ENCODE assay signal across 31 cellular contexts in genomic region chr12:120996133-120996746, GRCh38. TPM values are rescaled to one million over a fixed set of nuclear protein-coding genes. Genes with fewer than 3 reads are reported as not detected.
"Had no signal": no experiment of that assay in that cellular context is flagged by ENCODE, and none has a peak within 500 bp of the region (broad histone marks: within the 10 kb centered on the region; RNA-seq: fewer than 3 reads in every experiment).

No MANE protein-coding gene starts in this region.

- DNase-seq: cerebellar nuclear complex; cortex of kidney; effector CD4-positive, alpha-beta T cell; foreskin fibroblast; gastrocnemius medialis; head of caudate nucleus; kidney; mesendoderm; naive thymus-derived CD8-positive, alpha-beta T cell; nephron progenitor cell; occipital lobe; stimulated activated CD4-positive, alpha-beta T cell treated with anti-CD3 and anti-CD28 coated beads, Interleukin-2, amount 100 ng/mL, for 24 hours; stimulated activated CD4-positive, alpha-beta T cell treated with anti-CD3 and anti-CD28 coated beads, Interleukin-4, amount 100 ng/mL, for 24 hours; stimulated activated naive CD4-positive, alpha-beta T cell treated with Interleukin-2 at 50 U/mL for 16 hours; stomach; testis; tibial artery had no signal

- H3K36me3 ChIP-seq: gastrocnemius medialis had no signal

- H3K9me3 ChIP-seq: gastrocnemius medialis, stomach, testis, tibial artery had no signal

- H2AFZ ChIP-seq: parathyroid adenoma had no signal

- H3K27ac Mint-ChIP-seq: progenitor cell of endocrine pancreas; stimulated activated effector memory CD8-positive, alpha-beta T cell treated with anti-CD3 and anti-CD28 coated beads, Interleukin-12 subunit alpha, Interleukin-12 subunit beta, amount 100 ng/mL, for 72 hours; type B pancreatic cell had no signal

- H3K4me3 Mint-ChIP-seq: naive thymus-derived CD8-positive, alpha-beta T cell; nephron progenitor cell; stimulated activated effector memory CD8-positive, alpha-beta T cell treated with anti-CD3 and anti-CD28 coated beads, Interleukin-12 subunit alpha, Interleukin-12 subunit beta, amount 100 ng/mL, for 72 hours; type B pancreatic cell had no signal

- H3K36me3 Mint-ChIP-seq: stimulated activated effector memory CD8-positive, alpha-beta T cell treated with anti-CD3 and anti-CD28 coated beads, Interleukin-12 subunit alpha, Interleukin-12 subunit beta, amount 100 ng/mL, for 72 hours; type B pancreatic cell had no signal

- H3K27ac ChIP-seq: epithelial cell of prostate, gastrocnemius medialis, parathyroid adenoma, stomach, testis, tibial artery had no signal

- H3K9ac ChIP-seq: parathyroid adenoma had no signal

- H3K4me1 Mint-ChIP-seq: stimulated activated effector memory CD8-positive, alpha-beta T cell treated with anti-CD3 and anti-CD28 coated beads, Interleukin-12 subunit alpha, Interleukin-12 subunit beta, amount 100 ng/mL, for 72 hours had no signal

- H3K27me3 ChIP-seq: stomach, testis had no signal

- H3K4me1 ChIP-seq: gastrocnemius medialis, parathyroid adenoma, testis had no signal

- H3K27me3 Mint-ChIP-seq: progenitor cell of endocrine pancreas had no signal

- H3K4me3 ChIP-seq: gastrocnemius medialis, smooth muscle cell, stomach, testis, tibial artery had no signal

- H3K9me3 Mint-ChIP-seq: nephron progenitor cell, type B pancreatic cell had no signal

- H3K4me2 ChIP-seq: smooth muscle cell had no signal

RNA-seq across cellular contexts. Expression of gene HNF1A, which starts 17.9 kb away (rescaled TPM):
- total RNA-seq: dermis microvascular lymphatic vessel endothelial cell; esophagus mucosa; glomerular endothelial cell; lung microvascular endothelial cell; myocyte; naive thymus-derived CD8-positive, alpha-beta T cell; occipital lobe; sciatic nerve; subcutaneous adipose tissue; urinary bladder had no signal
- polyA plus RNA-seq: naive thymus-derived CD8-positive, alpha-beta T cell; smooth muscle cell had no signal

RNA-seq across cellular contexts. Expression of gene OASL, which starts 42.8 kb away (rescaled TPM):
- total RNA-seq: progenitor cell of endocrine pancreas, smooth muscle cell had no signal
- polyA plus RNA-seq: smooth muscle cell had no signal
